In genomic region chr1:1115830-1116700, GRCh38 we compare ENCODE assay signal across 8 cellular contexts. TPM values are rescaled to one million over a fixed set of nuclear protein-coding genes. Genes with fewer than 3 reads are reported as not detected.
DNase-seq lines count a peak whose midpoint lies in the region; ATAC-seq and TF ChIP-seq lines count a peak whose summit lies in the region.

TSS of gene C1orf159 (minus strand) at chr1:1116089. CDS start at chr1:1091543, 24,546 bp downstream.

- ATAC-seq in GM19025 (IDR thresholded peaks at IDR 0.05; ENCODE audit: low read depth, unreplicated experiment) (peak; percentile 95), HG03342 (IDR thresholded peaks at IDR 0.05; ENCODE audit: unreplicated experiment) (peak; percentile 92)
- peak; percentile 97 for ATAC-seq in activated CD4-positive, CD25-positive, alpha-beta regulatory T cell treated with anti-CD3 and anti-CD28 coated beads, Interleukin-2, amount 50 U/mL, for 24 hours

- TF ChIP-seq CTCF in AG09309 (IDR thresholded peaks at IDR 0.05; ENCODE audit: control insufficient read depth, insufficient read depth, low read depth, low read length, missing control alignments): no peak

- peak within 1 kb of the TSS; percentile 58 for H3K4me3 ChIP-seq in AG09309 (ENCODE audit: control insufficient read depth, low read depth, low read length)

- DNase-seq in AG09309 (ENCODE audit: low read depth): peak; percentile 86
- DNase-seq in NCI-H460 (ENCODE audit: extremely low read depth, low read depth): peak; percentile 93
- DNase-seq in cerebellar nuclear complex (lab: John Stamatoyannopoulos, UW): peak; percentile 91 to 97
- DNase-seq in islet precursor cell: peak; percentile 99
- DNase-seq in stimulated activated CD4-positive, alpha-beta T cell treated with anti-CD3 and anti-CD28 coated beads, Interleukin-12 subunit alpha, Interleukin-12 subunit beta, amount 100 ng/mL, for 4 hours: peak; percentile 98

RNA-seq across cellular contexts. Expression of gene C1orf159, which starts in this region (rescaled TPM):
- total RNA-seq in NCI-H460 (2014; rRNA removed; shearing (Covaris generic)): 3.9 and 5.5 TPM in 2 replicates
- 42.3 and 43.2 TPM in 2 replicates for polyA plus RNA-seq in NCI-H460 (2014; cell fraction: nucleus; rRNA removed)

Comparison
In these comparisons a context has a peak if more than half of its experiments do, and no peak if none do; other contexts are left out.
1. Peak in every context shown above with its lines: DNase-seq, ATAC-seq and H3K4me3 ChIP-seq.